Comparison of ENCODE assay signal across 15 cellular contexts in the genomic region with DNA sequence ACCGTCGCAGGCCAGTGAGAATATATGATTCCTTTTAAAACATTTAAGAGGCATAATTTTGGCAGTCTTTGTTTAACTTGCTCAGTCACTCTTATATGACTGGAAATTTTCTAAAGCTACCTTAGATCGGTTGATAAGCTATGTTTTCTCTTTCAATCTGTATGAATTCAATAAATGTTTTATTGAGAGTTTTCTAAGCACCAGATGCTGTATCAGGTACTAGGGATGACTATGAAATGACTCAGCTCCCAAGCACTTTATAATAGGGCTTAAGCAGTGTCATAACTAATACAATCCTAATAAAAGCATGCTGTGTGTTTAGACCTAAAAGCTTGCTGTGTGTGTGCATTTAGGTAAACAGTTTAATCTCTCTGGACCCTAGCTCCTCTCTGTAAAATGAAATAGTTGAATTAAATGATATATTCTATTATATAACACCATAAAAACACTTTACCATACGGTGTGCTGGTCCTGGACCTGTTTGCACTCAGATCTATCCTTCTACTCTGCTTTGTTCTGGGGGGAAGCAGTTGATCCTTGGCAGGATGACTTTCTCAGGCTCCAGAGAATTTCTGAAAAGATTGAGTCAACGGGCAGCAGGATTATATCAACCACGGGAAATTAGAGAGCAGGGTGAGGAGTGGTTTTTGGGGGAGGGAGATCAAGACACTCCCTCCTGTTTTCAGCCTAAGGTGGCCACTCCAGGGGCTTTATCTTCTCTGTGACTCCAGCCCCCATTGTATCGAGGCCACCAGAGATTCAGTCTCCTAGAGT. TPM values are rescaled to one million over a fixed set of nuclear protein-coding genes. Genes with fewer than 3 reads are reported as not detected.
DNase-seq lines count a peak whose midpoint lies in the region; ATAC-seq and TF ChIP-seq lines count a peak whose summit lies in the region.
"Had no signal": no experiment of that assay in that cellular context is flagged by ENCODE, and none has a peak within 500 bp of the region (broad histone marks: within the 10 kb centered on the region; RNA-seq: fewer than 3 reads in every experiment).

No MANE protein-coding gene starts in this region.

- H3K9me3 Mint-ChIP-seq in mesothelial cell of epicardium, result no peaks in the 10 kb centered on the region
- H3K9me3 Mint-ChIP-seq: activated B cell treated with CpG ODN at 0.5 μM for 24 hours; stimulated activated naive CD8-positive, alpha-beta T cell treated with anti-CD3 and anti-CD28 coated beads, Interleukin-15, Interleukin-2, amounts not matched to agents 100 ng/mL and 50 ng/mL, for 24 hours had no signal

- no peaks in the 10 kb centered on the region for H3K27me3 Mint-ChIP-seq in mesothelial cell of epicardium (ENCODE audit: low read depth)
- H3K27me3 Mint-ChIP-seq: activated B cell treated with CpG ODN at 0.5 μM for 24 hours; stimulated activated naive CD8-positive, alpha-beta T cell treated with anti-CD3 and anti-CD28 coated beads, Interleukin-15, Interleukin-2, amounts not matched to agents 100 ng/mL and 50 ng/mL, for 24 hours had no signal

- DNase-seq in DMS 273 (lab: John Stamatoyannopoulos, UW; ENCODE audit: unreplicated experiment) (peak; percentile 53), M059J (ENCODE audit: low read depth) (peak; percentile 79), caudate nucleus (lab: John Stamatoyannopoulos, UW) (no peak), mesothelial cell of epicardium (ENCODE audit: low spot score in 2 of 2, unreplicated experiment in 2 of 2) (no peak), HPDE6-E6E7 (ENCODE audit: extremely low spot score) (no peak), NAMALWA (ENCODE audit: low spot score) (no peak)
- no peak for DNase-seq in stimulated activated CD4-positive, alpha-beta T cell treated with anti-CD3 and anti-CD28 coated beads, Interleukin-2, amount 100 ng/mL, for 24 hours
- DNase-seq: activated B cell treated with CpG ODN at 0.5 μM for 24 hours; amygdala; effector memory CD4-positive, alpha-beta T cell; NCI-H1105; stimulated activated CD4-positive, alpha-beta T cell treated with anti-CD3 and anti-CD28 coated beads, Interleukin-4, amount 100 ng/mL, for 1 hour had no signal

- H3K4me1 Mint-ChIP-seq in mesothelial cell of epicardium, result peaks cover 25% of the 10 kb centered on the region

- no peak for ATAC-seq in HG02610 (IDR thresholded peaks at IDR 0.05; ENCODE audit: unreplicated experiment)

- H3K4me3 Mint-ChIP-seq in mesothelial cell of epicardium, result no peak overlapping the region
- H3K4me3 Mint-ChIP-seq: activated B cell treated with CpG ODN at 0.5 μM for 24 hours; stimulated activated naive CD8-positive, alpha-beta T cell treated with anti-CD3 and anti-CD28 coated beads, Interleukin-15, Interleukin-2, amounts not matched to agents 100 ng/mL and 50 ng/mL, for 24 hours had no signal

- H3K27ac Mint-ChIP-seq in mesothelial cell of epicardium, result peak overlapping the region; percentile 23
- H3K27ac Mint-ChIP-seq: stimulated activated naive CD8-positive, alpha-beta T cell treated with anti-CD3 and anti-CD28 coated beads, Interleukin-15, Interleukin-2, amounts not matched to agents 100 ng/mL and 50 ng/mL, for 24 hours had no signal

- TF ChIP-seq CTCF in mesothelial cell of epicardium (IDR thresholded peaks at IDR 0.05; ENCODE audit: unreplicated experiment), result no peak

- no peaks in the 10 kb centered on the region for H3K36me3 Mint-ChIP-seq in mesothelial cell of epicardium

- H3K27ac ChIP-seq in caudate nucleus (ENCODE audit: low read depth, low read length), result peak overlapping the region; percentile 16
- H3K27ac ChIP-seq: C4-2B had no signal

RNA-seq across cellular contexts. Expression of a gene that starts 26.1 kb away (rescaled TPM):
- total RNA-seq in M059J (2014; rRNA removed; shearing (Covaris generic)), result 0.44 and 0.62 TPM in 2 replicates
- total RNA-seq in mesothelial cell of epicardium, result 0.54 to 0.71 TPM (median 0.59 TPM) in 3 replicates

Comparison
In these comparisons a context has a peak if more than half of its experiments do, and no peak if none do; other contexts are left out.
1. DNase-seq: peak in DMS 273 (single experiment) and M059J (single experiment); none in caudate nucleus (0 of 61), mesothelial cell of epicardium (0 of 2), HPDE6-E6E7 (single experiment), stimulated activated CD4-positive, alpha-beta T cell treated with anti-CD3 and anti-CD28 coated beads, Interleukin-2, amount 100 ng/mL, for 24 hours (0 of 2) and NAMALWA (single experiment).